In genomic region chr14:80575763-80576162, GRCh38 we compare ENCODE assay signal across 18 cellular contexts.
"Had no signal": no experiment of that assay in that cellular context is flagged by ENCODE, and none has a peak within 500 bp of the region (broad histone marks: within the 10 kb centered on the region; RNA-seq: fewer than 3 reads in every experiment).

No MANE protein-coding gene starts in this region.

- H3K9me3 ChIP-seq: ascending aorta, breast epithelium, gastrocnemius medialis, psoas muscle, right lobe of liver, stomach, testis, upper lobe of right lung had no signal

- H3K9me3 Mint-ChIP-seq: activated CD4-positive, alpha-beta memory T cell treated with anti-CD3 and anti-CD28 coated beads, Interleukin-2, amount 10 ng/mL, durations not matched to agents 7 days and 5 days; activated naive CD8-positive, alpha-beta T cell treated with anti-CD3 and anti-CD28 coated beads, Interleukin-2, amount 50 U/mL, for 24 hours; effector memory CD8-positive, alpha-beta T cell; nephron progenitor cell had no signal

- DNase-seq: activated CD4-positive, alpha-beta memory T cell treated with anti-CD3 and anti-CD28 coated beads, Interleukin-2, amount 10 ng/mL, durations not matched to agents 7 days and 5 days; activated naive CD4-positive, alpha-beta T cell treated with Interleukin-2 at 50 U/mL for 16 hours; activated naive CD8-positive, alpha-beta T cell treated with anti-CD3 and anti-CD28 coated beads, Interleukin-2, amount 50 U/mL, for 24 hours; dermis blood vessel endothelial cell; effector memory CD8-positive, alpha-beta T cell; gastrocnemius medialis; heart right ventricle; nephron progenitor cell; occipital lobe; psoas muscle; right lobe of liver; stomach; testis; upper lobe of right lung had no signal

- H3K4me3 Mint-ChIP-seq: activated CD4-positive, alpha-beta memory T cell treated with anti-CD3 and anti-CD28 coated beads, Interleukin-2, amount 10 ng/mL, durations not matched to agents 7 days and 5 days; activated naive CD8-positive, alpha-beta T cell treated with anti-CD3 and anti-CD28 coated beads, Interleukin-2, amount 50 U/mL, for 24 hours; effector memory CD8-positive, alpha-beta T cell; nephron progenitor cell had no signal

- H3K27me3 Mint-ChIP-seq: activated CD4-positive, alpha-beta memory T cell treated with anti-CD3 and anti-CD28 coated beads, Interleukin-2, amount 10 ng/mL, durations not matched to agents 7 days and 5 days; activated naive CD8-positive, alpha-beta T cell treated with anti-CD3 and anti-CD28 coated beads, Interleukin-2, amount 50 U/mL, for 24 hours; effector memory CD8-positive, alpha-beta T cell had no signal

- H3K27ac ChIP-seq: ascending aorta, breast epithelium, epithelial cell of prostate, gastrocnemius medialis, heart right ventricle, psoas muscle, right lobe of liver, stomach, testis, upper lobe of right lung had no signal

- H3K4me1 ChIP-seq: ascending aorta, breast epithelium, gastrocnemius medialis, heart right ventricle, psoas muscle, right lobe of liver, stomach, testis, upper lobe of right lung had no signal

- H3K4me3 ChIP-seq: ascending aorta, breast epithelium, gastrocnemius medialis, heart right ventricle, psoas muscle, right lobe of liver, smooth muscle cell, stomach, testis, upper lobe of right lung had no signal

- H3K27ac Mint-ChIP-seq: activated CD4-positive, alpha-beta memory T cell treated with anti-CD3 and anti-CD28 coated beads, Interleukin-2, amount 10 ng/mL, durations not matched to agents 7 days and 5 days; activated naive CD8-positive, alpha-beta T cell treated with anti-CD3 and anti-CD28 coated beads, Interleukin-2, amount 50 U/mL, for 24 hours; effector memory CD8-positive, alpha-beta T cell; nephron progenitor cell had no signal

- H3K27me3 ChIP-seq: ascending aorta, breast epithelium, gastrocnemius medialis, heart right ventricle, right lobe of liver, stomach, testis, upper lobe of right lung had no signal

- H3K36me3 ChIP-seq: ascending aorta, breast epithelium, gastrocnemius medialis, heart right ventricle, right lobe of liver, stomach, upper lobe of right lung had no signal

- H3K4me2 ChIP-seq: smooth muscle cell had no signal

- ATAC-seq: activated naive CD8-positive, alpha-beta T cell treated with anti-CD3 and anti-CD28 coated beads, Interleukin-2, amount 50 U/mL, for 24 hours; effector memory CD8-positive, alpha-beta T cell; gastrocnemius medialis; heart right ventricle; psoas muscle; right lobe of liver; upper lobe of right lung had no signal

- H3K4me1 Mint-ChIP-seq: activated CD4-positive, alpha-beta memory T cell treated with anti-CD3 and anti-CD28 coated beads, Interleukin-2, amount 10 ng/mL, durations not matched to agents 7 days and 5 days; activated naive CD8-positive, alpha-beta T cell treated with anti-CD3 and anti-CD28 coated beads, Interleukin-2, amount 50 U/mL, for 24 hours had no signal
